In genomic region chr13:78215458-78215857, GRCh38 we compare ENCODE assay signal across 1 cellular context.
TF ChIP-seq lines count a peak whose summit lies in the region.

No MANE protein-coding gene starts in this region.

TF ChIP-seq in HEK293, 187 proteins besides CTCF, POLR2A, EP300 and RAD21 (continued from another document):
- TF ChIP-seq, protein P1, sequence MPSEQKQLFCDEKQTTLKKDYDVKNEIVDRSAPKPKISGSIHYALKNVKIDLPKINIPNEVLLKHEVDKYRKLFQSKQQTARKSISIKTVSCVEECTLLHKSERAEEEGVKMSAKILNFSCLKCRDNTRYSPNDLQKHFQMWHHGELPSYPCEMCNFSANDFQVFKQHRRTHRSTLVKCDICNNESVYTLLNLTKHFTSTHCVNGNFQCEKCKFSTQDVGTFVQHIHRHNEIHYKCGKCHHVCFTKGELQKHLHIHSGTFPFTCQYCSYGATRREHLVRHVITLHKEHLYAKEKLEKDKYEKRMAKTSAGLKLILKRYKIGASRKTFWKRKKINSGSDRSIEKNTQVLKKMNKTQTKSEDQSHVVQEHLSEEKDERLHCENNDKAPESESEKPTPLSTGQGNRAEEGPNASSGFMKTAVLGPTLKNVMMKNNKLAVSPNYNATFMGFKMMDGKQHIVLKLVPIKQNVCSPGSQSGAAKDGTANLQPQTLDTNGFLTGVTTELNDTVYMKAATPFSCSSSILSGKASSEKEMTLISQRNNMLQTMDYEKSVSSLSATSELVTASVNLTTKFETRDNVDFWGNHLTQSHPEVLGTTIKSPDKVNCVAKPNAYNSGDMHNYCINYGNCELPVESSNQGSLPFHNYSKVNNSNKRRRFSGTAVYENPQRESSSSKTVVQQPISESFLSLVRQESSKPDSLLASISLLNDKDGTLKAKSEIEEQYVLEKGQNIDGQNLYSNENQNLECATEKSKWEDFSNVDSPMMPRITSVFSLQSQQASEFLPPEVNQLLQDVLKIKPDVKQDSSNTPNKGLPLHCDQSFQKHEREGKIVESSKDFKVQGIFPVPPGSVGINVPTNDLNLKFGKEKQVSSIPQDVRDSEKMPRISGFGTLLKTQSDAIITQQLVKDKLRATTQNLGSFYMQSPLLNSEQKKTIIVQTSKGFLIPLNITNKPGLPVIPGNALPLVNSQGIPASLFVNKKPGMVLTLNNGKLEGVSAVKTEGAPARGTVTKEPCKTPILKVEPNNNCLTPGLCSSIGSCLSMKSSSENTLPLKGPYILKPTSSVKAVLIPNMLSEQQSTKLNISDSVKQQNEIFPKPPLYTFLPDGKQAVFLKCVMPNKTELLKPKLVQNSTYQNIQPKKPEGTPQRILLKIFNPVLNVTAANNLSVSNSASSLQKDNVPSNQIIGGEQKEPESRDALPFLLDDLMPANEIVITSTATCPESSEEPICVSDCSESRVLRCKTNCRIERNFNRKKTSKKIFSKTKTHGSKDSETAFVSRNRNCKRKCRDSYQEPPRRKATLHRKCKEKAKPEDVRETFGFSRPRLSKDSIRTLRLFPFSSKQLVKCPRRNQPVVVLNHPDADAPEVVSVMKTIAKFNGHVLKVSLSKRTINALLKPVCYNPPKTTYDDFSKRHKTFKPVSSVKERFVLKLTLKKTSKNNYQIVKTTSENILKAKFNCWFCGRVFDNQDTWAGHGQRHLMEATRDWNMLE (tag by site-specific recombination; conservative IDR thresholded peaks at IDR 0.05; ENCODE audit: low read depth), result no peak
- TF ChIP-seq GLI4 (tag by site-specific recombination; IDR thresholded peaks at IDR 0.05), result no peak
